15 cellular contexts compared by ENCODE assay signal in genomic region chr18:74395006-74395405, GRCh38.
A peak's percentile ranks its signal among the peaks of the same experiment; 100 is the strongest.
DNase-seq lines count a peak whose midpoint lies in the region; ATAC-seq and TF ChIP-seq lines count a peak whose summit lies in the region.
"Had no signal": no experiment of that assay in that cellular context is flagged by ENCODE, and none has a peak within 500 bp of the region (broad histone marks: within the 10 kb centered on the region; RNA-seq: fewer than 3 reads in every experiment).

No MANE protein-coding gene starts in this region.

- H3K27me3 ChIP-seq in BLaER1 treated with 17β-estradiol and CSF1 and Interleukin-3, amounts not matched to agents 10 nM and 100 nM, result no peaks in the 10 kb centered on the region
- H3K27me3 ChIP-seq in IMR-90 (ENCODE audit: control insufficient read depth, insufficient read depth, low read length), result peaks cover 27% of the 10 kb centered on the region

- POLR2A ChIA-PET in IMR-90 (lab: Charles Lee; ENCODE audit: unreplicated experiment), result no interaction called here

- H3K9ac ChIP-seq in BLaER1 treated with 17β-estradiol and CSF1 and Interleukin-3, amounts not matched to agents 10 nM and 100 nM, result no peak overlapping the region
- no peak overlapping the region for H3K9ac ChIP-seq in IMR-90 (ENCODE audit: low read depth, low read length)

- peaks cover 43 to 93% (median 83%) of the 10 kb centered on the region in 10 experiments for H3K4me1 ChIP-seq in BLaER1 treated with 17β-estradiol and CSF1 and Interleukin-3, amounts not matched to agents 10 nM and 100 nM
- H3K4me1 ChIP-seq in IMR-90 (ENCODE audit: control insufficient read depth, insufficient read depth, low read length), result no peaks in the 10 kb centered on the region
- H3K4me1 ChIP-seq: Caco-2 had no signal

- H3K14ac ChIP-seq in IMR-90 (replicated peaks; ENCODE audit: low read depth, low read length), result no peak overlapping the region

- no peak overlapping the region for H2AFZ ChIP-seq in IMR-90 (replicated peaks; ENCODE audit: low read length, poor library complexity)

- TF ChIP-seq CTCF in IMR-90 (conservative IDR thresholded peaks at IDR 0.05; ENCODE audit: low read depth, low read length), result no peak
- TF ChIP-seq CTCF in endothelial cell (IDR thresholded peaks at IDR 0.05; ENCODE audit: unreplicated experiment), result no peak

- H2BK20ac ChIP-seq in IMR-90 (ENCODE audit: low read depth, low read length), result no peak overlapping the region

- DNase-seq in IMR-90 (no peak), posterior vena cava (ENCODE audit: low spot score) (peak; percentile 71), endothelial cell (ENCODE audit: low spot score) (no peak), NOMO-1 treated with dmso at 0.1 percent for 144 hours (lab: John Stamatoyannopoulos, UW; ENCODE audit: unreplicated experiment) (no peak)
- DNase-seq: 8988T; ACHN; Caco-2; Calu3; CD4-positive, alpha-beta T cell; CD8-positive, alpha-beta T cell; GF-D8 had no signal

- H3K9me3 ChIP-seq in BLaER1 treated with 17β-estradiol and CSF1 and Interleukin-3, amounts not matched to agents 10 nM and 100 nM (replicated peaks in 1 of 11), result peaks cover 2 to 51% (median 39%) of the 10 kb centered on the region in 11 experiments; a peak in 20 of 22 replicates
- no peaks in the 10 kb centered on the region for H3K9me3 ChIP-seq in IMR-90 (ENCODE audit: control insufficient read depth, insufficient read depth, low read length)
- H3K9me3 ChIP-seq: Caco-2 had no signal

- H3K56ac ChIP-seq in IMR-90 (ENCODE audit: extremely low read depth, insufficient read depth, low read length), result no peak overlapping the region

- H4K91ac ChIP-seq in IMR-90 (ENCODE audit: insufficient read depth, low read depth, low read length), result no peak overlapping the region

- TF ChIP-seq RAD21 in IMR-90 (IDR thresholded peaks at IDR 0.05; ENCODE audit: low read length), result no peak

- no peak overlapping the region for H2BK15ac ChIP-seq in IMR-90 (ENCODE audit: low read depth, low read length)

- peak overlapping the region in 8 of 11 experiments; percentile 88 to 100 (median 98); a peak in 16 of 22 replicates for H3K27ac ChIP-seq in BLaER1 treated with 17β-estradiol and CSF1 and Interleukin-3, amounts not matched to agents 10 nM and 100 nM
- no peak overlapping the region for H3K27ac ChIP-seq in IMR-90 (ENCODE audit: insufficient read depth, low read length)
- H3K27ac ChIP-seq: C4-2B had no signal

- intact Hi-C loops in IMR-90 (cut with micrococcal nuclease) (no loop called here), posterior vena cava (cut with DNase I) (no loop called here)

- H3K27ac Mint-ChIP-seq in endothelial cell (ENCODE audit: unreplicated experiment), result no peak overlapping the region
- H3K27ac Mint-ChIP-seq: B cell; CD4-positive, alpha-beta T cell; CD8-positive, alpha-beta T cell had no signal

- ATAC-seq in IMR-90 (ENCODE audit: low read depth) (no peak), HG03457 (IDR thresholded peaks at IDR 0.05; ENCODE audit: unreplicated experiment) (no peak)
- ATAC-seq: CD8-positive, alpha-beta T cell had no signal

- H3K9me1 ChIP-seq in IMR-90 (ENCODE audit: insufficient read depth, low read length), result no peaks in the 10 kb centered on the region

- H3K23ac ChIP-seq in IMR-90 (ENCODE audit: low read depth, low read length), result no peak overlapping the region

- TF ChIP-seq POLR2A in IMR-90 (IDR thresholded peaks at IDR 0.05; ENCODE audit: low read depth, low read length), result no peak

- peaks cover 1% of the 10 kb centered on the region for H3K27me3 Mint-ChIP-seq in endothelial cell (ENCODE audit: unreplicated experiment)

- H2AK5ac ChIP-seq in IMR-90 (ENCODE audit: low read depth, low read length), result no peak overlapping the region

- H3K36me3 ChIP-seq in BLaER1 treated with 17β-estradiol and CSF1 and Interleukin-3, amounts not matched to agents 10 nM and 100 nM, result peaks cover 0 to 7% (median 0%) of the 10 kb centered on the region in 11 experiments; a peak in 2 of 22 replicates
- H3K36me3 ChIP-seq in IMR-90 (ENCODE audit: control insufficient read depth, insufficient read depth, low read length), result no peaks in the 10 kb centered on the region

- H3K4me3 ChIP-seq in BLaER1 treated with 17β-estradiol and CSF1 and Interleukin-3, amounts not matched to agents 10 nM and 100 nM, result peak overlapping the region in 1 of 10 experiments; percentile 31; a peak in 4 of 20 replicates
- no peak overlapping the region for H3K4me3 ChIP-seq in IMR-90 (ENCODE audit: insufficient read depth, low read depth, low read length)

- CTCF ChIA-PET in IMR-90 (lab: Yijun Ruan, JAX), result no interaction called here

- H4K20me1 ChIP-seq in BLaER1 treated with 17β-estradiol and CSF1 and Interleukin-3, amounts not matched to agents 10 nM and 100 nM, result no peaks in the 10 kb centered on the region
- no peaks in the 10 kb centered on the region for H4K20me1 ChIP-seq in IMR-90 (ENCODE audit: insufficient read depth, low read length)

- no peak overlapping the region for H2BK5ac ChIP-seq in IMR-90 (ENCODE audit: low read depth, low read length, poor library complexity, severe bottlenecking)

- dilution Hi-C loops in IMR-90 (cut with HindIII; ENCODE audit: low sequenced_read_pairs, unreplicated experiment), result no loop called here

- H3K4me1 Mint-ChIP-seq in endothelial cell (ENCODE audit: unreplicated experiment), result peaks cover 5% of the 10 kb centered on the region

- no peak overlapping the region for H3K4ac ChIP-seq in IMR-90 (ENCODE audit: low read depth, low read length)

- H2BK120ac ChIP-seq in IMR-90 (ENCODE audit: low read depth, low read length), result no peak overlapping the region

- no peaks in the 10 kb centered on the region for H3K36me3 Mint-ChIP-seq in endothelial cell (ENCODE audit: low read depth, unreplicated experiment)
- H3K36me3 Mint-ChIP-seq: CD8-positive, alpha-beta T cell had no signal

- H3K79me1 ChIP-seq in IMR-90 (ENCODE audit: low read depth in 1 of 2, low read length in 2 of 2), result no peaks in the 10 kb centered on the region

- no peak overlapping the region for H4K8ac ChIP-seq in IMR-90 (ENCODE audit: low read depth in 2 of 2, low read length in 2 of 2)

- H3K9me3 Mint-ChIP-seq in endothelial cell (ENCODE audit: unreplicated experiment), result no peaks in the 10 kb centered on the region
- H3K9me3 Mint-ChIP-seq: CD4-positive, alpha-beta T cell; CD8-positive, alpha-beta T cell had no signal

- H2AK9ac ChIP-seq in IMR-90 (replicated peaks; ENCODE audit: low read depth, low read length, poor library complexity), result peak overlapping the region; percentile 63

- H4K5ac ChIP-seq in IMR-90 (ENCODE audit: low read depth, low read length), result no peak overlapping the region

- in situ Hi-C loops in IMR-90 (cut with MboI; ENCODE audit: low sequenced_read_pairs), result no loop called here

- H3K18ac ChIP-seq in IMR-90 (ENCODE audit: low read depth, low read length), result no peak overlapping the region

- H3K4me2 ChIP-seq in BLaER1 treated with 17β-estradiol and CSF1 and Interleukin-3, amounts not matched to agents 10 nM and 100 nM, result peak overlapping the region in 9 of 11 experiments; percentile 39 to 89 (median 82); a peak in 16 of 22 replicates
- no peak overlapping the region for H3K4me2 ChIP-seq in IMR-90 (ENCODE audit: low read depth, low read length)

- no peak overlapping the region for H3K4me3 Mint-ChIP-seq in endothelial cell (ENCODE audit: unreplicated experiment)
- H3K4me3 Mint-ChIP-seq: B cell; CD4-positive, alpha-beta T cell; CD8-positive, alpha-beta T cell had no signal

- no TSS peak for BruUV-seq in IMR-90 (replicated peaks; lab: Mats Ljungman, UMichigan)

- no CpG with 5 or more reads among the region's 7 CpGs for WGBS in IMR-90 (ENCODE audit: extremely low coverage in 2 of 2, insufficient read length in 1 of 2), 2 experiments

TF ChIP-seq in IMR-90, 13 proteins besides CTCF, POLR2A, EP300 and RAD21:
- no peak for TF ChIP-seq RFX5 (IDR thresholded peaks at IDR 0.05; ENCODE audit: low read depth, low read length)
- no peak for TF ChIP-seq USF2 (IDR thresholded peaks at IDR 0.05; ENCODE audit: low read depth, low read length)
- TF ChIP-seq MAFK (IDR thresholded peaks at IDR 0.05; ENCODE audit: low read depth, low read length), result no peak
- TF ChIP-seq FOS (IDR thresholded peaks at IDR 0.05; ENCODE audit: low read depth, low read length), result no peak
- no peak for TF ChIP-seq CHD1 (IDR thresholded peaks at IDR 0.05; ENCODE audit: low read depth, low read length)
- TF ChIP-seq MAZ (IDR thresholded peaks at IDR 0.05; ENCODE audit: borderline replicate concordance, low read depth, low read length), result no peak
- TF ChIP-seq NFE2L2 (IDR thresholded peaks at IDR 0.05; ENCODE audit: low read depth, low read length), result no peak
- no peak for TF ChIP-seq RCOR1 (IDR thresholded peaks at IDR 0.05; ENCODE audit: insufficient replicate concordance, low read length)
- no peak for TF ChIP-seq MXI1 (IDR thresholded peaks at IDR 0.05; ENCODE audit: borderline replicate concordance, low read depth, low read length)
- no peak for TF ChIP-seq SMC3 (IDR thresholded peaks at IDR 0.05; ENCODE audit: low read depth, low read length)
- no peak for TF ChIP-seq BHLHE40 (IDR thresholded peaks at IDR 0.05; ENCODE audit: low read depth, low read length)
- no peak for TF ChIP-seq ELK1 (IDR thresholded peaks at IDR 0.05; ENCODE audit: borderline replicate concordance, low read depth, low read length)
- TF ChIP-seq CEBPB (IDR thresholded peaks at IDR 0.05; ENCODE audit: low read depth, low read length), result no peak
